8 cellular contexts compared by ENCODE assay signal in the genomic region with DNA sequence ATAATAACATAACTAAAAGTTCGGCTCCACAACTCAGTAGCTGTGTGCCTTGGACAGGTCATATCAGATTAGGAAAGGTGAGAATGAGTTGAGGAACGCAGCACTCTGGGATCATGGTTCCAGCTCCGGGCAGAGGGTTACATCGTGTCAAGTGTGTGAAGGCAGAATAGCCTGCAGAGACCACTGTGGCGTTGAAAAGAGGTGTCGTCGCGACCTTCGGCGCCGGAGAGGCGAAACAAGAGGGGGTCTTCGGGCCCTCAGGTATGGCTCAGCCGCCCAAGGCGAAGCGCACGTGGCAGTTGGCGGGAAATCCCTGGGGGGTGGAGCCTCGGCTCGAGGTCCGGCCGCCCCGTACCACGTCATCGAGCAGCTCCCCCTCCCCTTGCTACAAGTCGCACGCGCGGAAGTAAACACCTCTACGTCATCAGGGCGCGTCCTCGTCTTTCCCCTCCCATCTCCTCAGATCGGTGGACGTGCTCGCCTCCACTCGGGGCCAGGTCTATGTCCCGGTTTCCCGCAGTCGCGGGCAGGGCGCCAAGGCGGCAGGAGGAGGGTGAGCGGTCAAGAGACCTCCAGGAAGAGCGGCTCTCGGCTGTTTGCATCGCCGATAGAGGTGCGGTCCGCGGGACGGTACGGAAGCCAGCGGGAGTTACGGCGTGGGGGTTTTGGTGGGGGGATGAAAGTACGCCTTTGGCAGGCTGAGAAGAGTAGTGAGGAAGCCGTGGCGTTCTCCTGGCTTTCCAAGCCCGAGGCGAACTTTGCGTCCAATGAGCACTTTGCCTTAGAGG.
DNase-seq lines count a peak whose midpoint lies in the region; TF ChIP-seq lines count a peak whose summit lies in the region.

A gene with protein sequence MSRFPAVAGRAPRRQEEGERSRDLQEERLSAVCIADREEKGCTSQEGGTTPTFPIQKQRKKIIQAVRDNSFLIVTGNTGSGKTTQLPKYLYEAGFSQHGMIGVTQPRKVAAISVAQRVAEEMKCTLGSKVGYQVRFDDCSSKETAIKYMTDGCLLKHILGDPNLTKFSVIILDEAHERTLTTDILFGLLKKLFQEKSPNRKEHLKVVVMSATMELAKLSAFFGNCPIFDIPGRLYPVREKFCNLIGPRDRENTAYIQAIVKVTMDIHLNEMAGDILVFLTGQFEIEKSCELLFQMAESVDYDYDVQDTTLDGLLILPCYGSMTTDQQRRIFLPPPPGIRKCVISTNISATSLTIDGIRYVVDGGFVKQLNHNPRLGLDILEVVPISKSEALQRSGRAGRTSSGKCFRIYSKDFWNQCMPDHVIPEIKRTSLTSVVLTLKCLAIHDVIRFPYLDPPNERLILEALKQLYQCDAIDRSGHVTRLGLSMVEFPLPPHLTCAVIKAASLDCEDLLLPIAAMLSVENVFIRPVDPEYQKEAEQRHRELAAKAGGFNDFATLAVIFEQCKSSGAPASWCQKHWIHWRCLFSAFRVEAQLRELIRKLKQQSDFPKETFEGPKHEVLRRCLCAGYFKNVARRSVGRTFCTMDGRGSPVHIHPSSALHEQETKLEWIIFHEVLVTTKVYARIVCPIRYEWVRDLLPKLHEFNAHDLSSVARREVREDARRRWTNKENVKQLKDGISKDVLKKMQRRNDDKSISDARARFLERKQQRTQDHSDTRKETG (plus strand): TSS at position 440 of the 788 bp plus-strand sequence. CDS start 62 bp downstream, at position 502.

- H3K9ac ChIP-seq in ES-I3 (ENCODE audit: low read depth, low read length) (peak within 1 kb of the TSS; percentile 90), SK-N-MC (ENCODE audit: insufficient read length) (peak within 1 kb of the TSS; percentile 71)

- H3K9me3 ChIP-seq in ES-I3 (ENCODE audit: control insufficient read depth, insufficient read depth, low read length) (peaks cover 9% of the 10 kb centered on the region), SK-N-MC (ENCODE audit: low read depth, low read length) (0 out of 2 replicates have a peak, but pooled peaks cover 5% of the 10 kb centered on the region)

- peak within 1 kb of the TSS; percentile 96 for H3K4me3 ChIP-seq in SK-N-MC

- peaks cover 6% of the 10 kb centered on the region for H3K9me3 Mint-ChIP-seq in activated naive CD4-positive, alpha-beta T cell treated with anti-CD3 and anti-CD28 coated beads, Interleukin-2, amount 10 ng/mL, durations not matched to agents 7 days and 5 days

- peaks cover 10% of the 10 kb centered on the region for H3K36me3 Mint-ChIP-seq in activated naive CD4-positive, alpha-beta T cell treated with anti-CD3 and anti-CD28 coated beads, Interleukin-2, amount 10 ng/mL, durations not matched to agents 7 days and 5 days

- peak; percentile 98 for DNase-seq in HEK293T (ENCODE audit: extremely low spot score)
- peak; percentile 77 for DNase-seq in NCI-H1048 (lab: John Stamatoyannopoulos, UW)
- DNase-seq in SK-N-MC (ENCODE audit: low read depth, low spot score): peak; percentile 73
- DNase-seq in activated naive CD4-positive, alpha-beta T cell treated with anti-CD3 and anti-CD28 coated beads, Interleukin-2, amount 10 ng/mL, durations not matched to agents 7 days and 5 days: peak; percentile 97
- peak; percentile 95 for DNase-seq in germinal center (ENCODE audit: low spot score)
- DNase-seq in non-pigmented ciliary epithelial cell (ENCODE audit: low read depth): peak; percentile 75
- peak; percentile 28 to 97 (median 87) for DNase-seq in substantia nigra (lab: John Stamatoyannopoulos, UW)

- peak within 1 kb of the TSS; percentile 99 for H3K4me3 Mint-ChIP-seq in activated naive CD4-positive, alpha-beta T cell treated with anti-CD3 and anti-CD28 coated beads, Interleukin-2, amount 10 ng/mL, durations not matched to agents 7 days and 5 days

- H3K27ac ChIP-seq in SK-N-MC (peak within 1 kb of the TSS; percentile 69), substantia nigra (ENCODE audit: low read depth, low read length, poor library complexity, severe bottlenecking) (peak within 1 kb of the TSS; percentile 89)

- H3K36me3 ChIP-seq in ES-I3 (ENCODE audit: insufficient read depth, low read length): no peaks in the 10 kb centered on the region
- H3K36me3 ChIP-seq in SK-N-MC (ENCODE audit: insufficient read depth, low read length): peaks cover 5% of the 10 kb centered on the region

- H3K27ac Mint-ChIP-seq in activated naive CD4-positive, alpha-beta T cell treated with anti-CD3 and anti-CD28 coated beads, Interleukin-2, amount 10 ng/mL, durations not matched to agents 7 days and 5 days: peak within 1 kb of the TSS; percentile 98

- H3K4me1 ChIP-seq in ES-I3 (ENCODE audit: insufficient read depth, low read length): peaks cover 6% of the 10 kb centered on the region; the same call in 1 of the 2 replicates

- POLR2A ChIA-PET in HEK293T (lab: Yijun Ruan, JAX): interaction anchor here (1.0 to 2.7 kb wide), 3 partner anchors 19 to 53 kb away, joined by 3 to 13 read pairs (median 4); a partner anchor contains a TSS

- peaks cover 22% of the 10 kb centered on the region for H3K4me1 Mint-ChIP-seq in activated naive CD4-positive, alpha-beta T cell treated with anti-CD3 and anti-CD28 coated beads, Interleukin-2, amount 10 ng/mL, durations not matched to agents 7 days and 5 days

- CTCF ChIA-PET in HEK293T (lab: Yijun Ruan, JAX): no interaction called here
- CTCF ChIA-PET in activated naive CD4-positive, alpha-beta T cell treated with anti-CD3 and anti-CD28 coated beads, Interleukin-2, amount 10 ng/mL, durations not matched to agents 7 days and 5 days (lab: Charles Lee): interaction anchor here (1.2 to 1.3 kb wide), 2 partner anchors 43 to 54 kb away, joined by 3 to 4 read pairs; a partner anchor contains a TSS

- H3K27me3 Mint-ChIP-seq in activated naive CD4-positive, alpha-beta T cell treated with anti-CD3 and anti-CD28 coated beads, Interleukin-2, amount 10 ng/mL, durations not matched to agents 7 days and 5 days: peaks cover 8% of the 10 kb centered on the region

TF ChIP-seq in HEK293T, 16 proteins besides CTCF, POLR2A, EP300 and RAD21:
- TF ChIP-seq FOXK2 (IDR thresholded peaks at IDR 0.05) (peak; percentile 99), ELF4 (IDR thresholded peaks at IDR 0.05) (peak; percentile 51; the same call in 1 of the 2 replicates), FOXM1 (IDR thresholded peaks at IDR 0.05; ENCODE audit: borderline replicate concordance) (peak; percentile 50; the same call in 1 of the 2 replicates), TARDBP (IDR thresholded peaks at IDR 0.05) (peak; percentile 22; the same call in 1 of the 2 replicates), ZNF384 (IDR thresholded peaks at IDR 0.05) (no peak), L3MBTL2 (conservative IDR thresholded peaks at IDR 0.05) (peak; percentile 100)

Comparison
In these comparisons a context has a peak if more than half of its experiments do, and no peak if none do; other contexts are left out.
1. Peak in every context shown above with its lines: DNase-seq, H3K4me3 ChIP-seq and H3K27ac ChIP-seq.